In genomic region chr12:24359418-24359817, GRCh38 we compare ENCODE assay signal across 29 cellular contexts.
"Had no signal": no experiment of that assay in that cellular context is flagged by ENCODE, and none has a peak within 500 bp of the region (broad histone marks: within the 10 kb centered on the region; RNA-seq: fewer than 3 reads in every experiment).

No MANE protein-coding gene starts in this region.

- H3K9me3 Mint-ChIP-seq: activated naive CD4-positive, alpha-beta T cell treated with anti-CD3 and anti-CD28 coated beads for 36 hours; activated T-helper 1 cell treated with anti-CD3 and anti-CD28 coated beads, Interleukin-12 subunit alpha, Interleukin-12 subunit beta, Interleukin-2, Interleukin-4 antibody, amounts not matched to agents 30 ng/mL and 10 ng/mL and 1 ng/mL, durations not matched to agents 14 hours and 24 hours and 36 hours; nephron; stimulated activated naive B cell treated with anti-CD40 and anti-IgM and Interleukin-4, amounts not matched to agents 10 μg/mL and 1 μg/mL and 100 μg/mL, for 72 hours; T-helper 2 cell treated with Interferon-gamma antibody and Interleukin-4, amounts not matched to agents 5 μg/mL and 100 μg/mL, for 36 hours had no signal

- H3K4me3 Mint-ChIP-seq: activated CD4-positive, alpha-beta T cell treated with anti-CD3 and anti-CD28 coated beads for 36 hours; activated naive CD4-positive, alpha-beta T cell treated with anti-CD3 and anti-CD28 coated beads for 36 hours; activated T-helper 1 cell treated with anti-CD3 and anti-CD28 coated beads, Interleukin-12 subunit alpha, Interleukin-12 subunit beta, Interleukin-2, Interleukin-4 antibody, amounts not matched to agents 30 ng/mL and 10 ng/mL and 1 ng/mL, durations not matched to agents 14 hours and 24 hours and 36 hours; nephron; stimulated activated naive B cell treated with anti-CD40 and anti-IgM and Interleukin-4, amounts not matched to agents 10 μg/mL and 1 μg/mL and 100 μg/mL, for 72 hours; T-helper 2 cell treated with Interferon-gamma antibody and Interleukin-4, amounts not matched to agents 5 μg/mL and 100 μg/mL, for 36 hours had no signal

- H3K4me1 ChIP-seq: esophagus muscularis mucosa, gastrocnemius medialis, left lung had no signal

- H3K9me3 ChIP-seq: esophagus muscularis mucosa, gastrocnemius medialis, left lung, neutrophil, right lobe of liver, stomach, tibial nerve had no signal

- H3K4me3 ChIP-seq: esophagus muscularis mucosa, gastrocnemius medialis, left lung, lung, right lobe of liver, skin epidermis, stomach, tibial nerve had no signal

- H3K4me1 Mint-ChIP-seq: activated CD4-positive, alpha-beta T cell treated with anti-CD3 and anti-CD28 coated beads for 36 hours had no signal

- H3K27ac ChIP-seq: esophagus muscularis mucosa, gastrocnemius medialis, left lung, neutrophil, skin epidermis, stomach had no signal

- H3K36me3 Mint-ChIP-seq: stimulated activated naive B cell treated with anti-CD40 and anti-IgM and Interleukin-4, amounts not matched to agents 10 μg/mL and 1 μg/mL and 100 μg/mL, for 72 hours had no signal

- DNase-seq: activated CD4-positive, alpha-beta T cell treated with anti-CD3 and anti-CD28 coated beads for 36 hours; activated CD4-positive, alpha-beta T cell treated with anti-CD3 and anti-CD28 coated beads, Interleukin-2, amount 50 U/mL, for 4 hours; activated CD4-positive, CD25-positive, alpha-beta regulatory T cell; activated CD8-positive, alpha-beta memory T cell treated with anti-CD3 and anti-CD28 coated beads, Interleukin-2, amount 50 U/mL, for 4 hours; activated effector memory CD4-positive, alpha-beta T cell treated with anti-CD3 and anti-CD28 coated beads, Interleukin-2, amount 50 U/mL, for 16 hours; activated naive CD4-positive, alpha-beta T cell treated with anti-CD3 and anti-CD28 coated beads for 36 hours; activated T-cell treated with anti-CD3 and anti-CD28 coated beads, Interleukin-2, amount 50 U/mL, for 1 hour; amygdala; central memory CD4-positive, alpha-beta T cell; dermis blood vessel endothelial cell; effector CD4-positive, alpha-beta T cell; gastrocnemius medialis; glutamatergic neuron; left lung; right lobe of liver; stimulated activated CD4-positive, alpha-beta T cell treated with anti-CD3 and anti-CD28 coated beads, Interleukin-1b, Interleukin-23, amount 100 ng/mL, for 48 hours; stimulated activated CD4-positive, alpha-beta T cell treated with anti-CD3 and anti-CD28 coated beads, Interleukin-4, amount 100 ng/mL, for 4 hours; stimulated activated CD8-positive, alpha-beta memory T cell treated with anti-CD3 and anti-CD28 coated beads, Interleukin-4, amount 100 ng/mL, for 48 hours; stimulated activated naive B cell treated with anti-CD40 and anti-IgM and Interleukin-4, amounts not matched to agents 10 μg/mL and 1 μg/mL and 100 μg/mL, for 72 hours; stomach; T-helper 1 cell had no signal

- ATAC-seq: activated CD4-positive, alpha-beta T cell treated with anti-CD3 and anti-CD28 coated beads for 36 hours; gastrocnemius medialis; left lung had no signal

- H3K27ac Mint-ChIP-seq: activated CD4-positive, alpha-beta T cell treated with anti-CD3 and anti-CD28 coated beads for 36 hours; activated naive CD4-positive, alpha-beta T cell treated with anti-CD3 and anti-CD28 coated beads for 36 hours; activated T-helper 1 cell treated with anti-CD3 and anti-CD28 coated beads, Interleukin-12 subunit alpha, Interleukin-12 subunit beta, Interleukin-2, Interleukin-4 antibody, amounts not matched to agents 30 ng/mL and 10 ng/mL and 1 ng/mL, durations not matched to agents 14 hours and 24 hours and 36 hours; stimulated activated naive B cell treated with anti-CD40 and anti-IgM and Interleukin-4, amounts not matched to agents 10 μg/mL and 1 μg/mL and 100 μg/mL, for 72 hours; T-helper 2 cell treated with Interferon-gamma antibody and Interleukin-4, amounts not matched to agents 5 μg/mL and 100 μg/mL, for 36 hours had no signal

- H3K36me3 ChIP-seq: esophagus muscularis mucosa, gastrocnemius medialis, left lung, neutrophil, right lobe of liver, stomach, tibial nerve had no signal

- H3K27me3 ChIP-seq: esophagus muscularis mucosa, gastrocnemius medialis, left lung, neutrophil, right lobe of liver, stomach, tibial nerve had no signal

- H3K27me3 Mint-ChIP-seq: activated CD4-positive, alpha-beta T cell treated with anti-CD3 and anti-CD28 coated beads for 36 hours; stimulated activated naive B cell treated with anti-CD40 and anti-IgM and Interleukin-4, amounts not matched to agents 10 μg/mL and 1 μg/mL and 100 μg/mL, for 72 hours had no signal
